In genomic region chr17:38403491-38403890, GRCh38 we compare ENCODE assay signal across 14 cellular contexts. TPM values are rescaled to one million over a fixed set of nuclear protein-coding genes. Genes with fewer than 3 reads are reported as not detected.
DNase-seq lines count a peak whose midpoint lies in the region; ATAC-seq and TF ChIP-seq lines count a peak whose summit lies in the region.
"Had no signal": no experiment of that assay in that cellular context is flagged by ENCODE, and none has a peak within 500 bp of the region (broad histone marks: within the 10 kb centered on the region; RNA-seq: fewer than 3 reads in every experiment).

No MANE protein-coding gene starts in this region.

- DNase-seq in ELR (ENCODE audit: low read depth) (peak; percentile 37), M059J (ENCODE audit: low read depth) (peak; percentile 18), SW480 (ENCODE audit: low spot score) (peak; percentile 60), psoas muscle (no peak), NCI-H524 treated with DMSO at 0.1 percent for 48 hours (lab: John Stamatoyannopoulos, UW) (no peak)
- DNase-seq in stimulated activated CD4-positive, alpha-beta T cell treated with anti-CD3 and anti-CD28 coated beads, Interleukin-4, amount 100 ng/mL, for 1 hour = no peak
- DNase-seq: activated CD4-positive, alpha-beta memory T cell treated with anti-CD3 and anti-CD28 coated beads, Interleukin-2, amount 10 ng/mL, durations not matched to agents 7 days and 5 days; activated naive CD4-positive, alpha-beta T cell treated with anti-CD3 and anti-CD28 coated beads for 36 hours; colonic mucosa; NCI-H446 treated with DMSO at 0.1 percent for 48 hours had no signal

- intact Hi-C loops in psoas muscle (cut with DNase I) = no loop called here

- no peaks in the 10 kb centered on the region for H3K9me3 ChIP-seq in iPS-20b (ENCODE audit: insufficient read depth, low read depth, low read length)
- H3K9me3 ChIP-seq in psoas muscle = no peaks in the 10 kb centered on the region
- H3K9me3 ChIP-seq: colonic mucosa had no signal

- H3K9ac ChIP-seq in iPS-20b (ENCODE audit: low read depth, low read length) = peak overlapping the region; percentile 46; the same call in 1 of the 2 replicates

- H3K27ac ChIP-seq in iPS-20b (ENCODE audit: low read length) (peak overlapping the region; percentile 19), psoas muscle (no peak overlapping the region)
- H3K27ac ChIP-seq: colonic mucosa had no signal

- H3K36me3 ChIP-seq in iPS-20b (ENCODE audit: insufficient read depth, low read depth, low read length) (peaks cover 36% of the 10 kb centered on the region), psoas muscle (ENCODE audit: insufficient read depth in 1 of 2, low read depth in 1 of 2) (peaks cover 4 to 44% of the 10 kb centered on the region in 2 donors)
- H3K36me3 ChIP-seq: colonic mucosa had no signal

- ATAC-seq in HG03196 (IDR thresholded peaks at IDR 0.05; ENCODE audit: unreplicated experiment) = no peak
- ATAC-seq in psoas muscle = no peak

- H3K4me1 ChIP-seq in iPS-20b (ENCODE audit: insufficient read depth, low read length) = peaks cover 18% of the 10 kb centered on the region; the same call in 1 of the 2 replicates
- H3K4me1 ChIP-seq in psoas muscle = no peaks in the 10 kb centered on the region
- H3K4me1 ChIP-seq: colonic mucosa had no signal

- no peak for TF ChIP-seq CTCF in psoas muscle (IDR thresholded peaks at IDR 0.05)

- H3K27me3 ChIP-seq in iPS-20b (ENCODE audit: insufficient read depth, low read length) (no peaks in the 10 kb centered on the region), psoas muscle (ENCODE audit: insufficient read depth in 3 of 3, low read length in 2 of 3) (no peaks in the 10 kb centered on the region)
- H3K27me3 ChIP-seq: colonic mucosa had no signal

- peak overlapping the region; percentile 49 for H3K4me3 ChIP-seq in iPS-20b (ENCODE audit: low read length)
- H3K4me3 ChIP-seq in psoas muscle = no peak overlapping the region
- H3K4me3 ChIP-seq: colonic mucosa had no signal

- WGBS in psoas muscle, 3 donors = 60 to 64% (median 64%) methylated on average over 4 of the region's 4 CpGs

RNA-seq across cellular contexts. Expression of gene ARHGAP23, which starts 24.8 kb away (rescaled TPM):
- total RNA-seq in M059J (2014; rRNA removed; shearing (Covaris generic)) = 8.5 and 32.0 TPM in 2 replicates
- 10 to 100 TPM; 23.6 to 35.8 (median 23.7) TPM for total RNA-seq in psoas muscle
- polyA plus RNA-seq in psoas muscle = 10 to 100 TPM in 1 of 3 donors, 1 to 10 TPM in 2; 7.6 to 11.8 (median 9.6) TPM

RNA-seq across cellular contexts. Expression of gene SOCS7, which starts 51.8 kb away (rescaled TPM):
- 3.9 and 9.7 TPM in 2 replicates for total RNA-seq in M059J (2014; rRNA removed; shearing (Covaris generic))
- total RNA-seq in psoas muscle = 10 to 100 TPM; 21.1 to 26.5 (median 24.5) TPM
- polyA plus RNA-seq in psoas muscle = 10 to 100 TPM in 1 of 3 donors, 1 to 10 TPM in 2; 6.6 to 28.9 (median 7.2) TPM

RNA-seq across cellular contexts. Expression of gene GPR179, which starts 59.7 kb away (rescaled TPM):
- not detected in 2 replicates for total RNA-seq in M059J (2014; rRNA removed; shearing (Covaris generic))
- 1 to 10 TPM in 2 of 4 donors, under 1 TPM in 2; 0.42 to 2.5 (median 0.91) TPM for total RNA-seq in psoas muscle
- polyA plus RNA-seq in psoas muscle = under 1 TPM; 0.07 to 0.70 (median 0.09) TPM
- total RNA-seq: HT1080, mesenteric fat pad had no signal

Comparison
In these comparisons a context has a peak if more than half of its experiments do, and no peak if none do; other contexts are left out.
1. DNase-seq: peak in ELR (single experiment), M059J (single experiment) and SW480 (single experiment); none in stimulated activated CD4-positive, alpha-beta T cell treated with anti-CD3 and anti-CD28 coated beads, Interleukin-4, amount 100 ng/mL, for 1 hour (single experiment), psoas muscle (0 of 2) and NCI-H524 treated with DMSO at 0.1 percent for 48 hours (single experiment).